ENCODE assay signal across 9 cellular contexts in genomic region chr2:198374375-198375072, GRCh38.
DNase-seq lines count a peak whose midpoint lies in the region; ATAC-seq and TF ChIP-seq lines count a peak whose summit lies in the region.
"Had no signal": no experiment of that assay in that cellular context is flagged by ENCODE, and none has a peak within 500 bp of the region (broad histone marks: within the 10 kb centered on the region; RNA-seq: fewer than 3 reads in every experiment).

No MANE protein-coding gene starts in this region.

- peaks cover 34% of the 10 kb centered on the region for H3K27me3 Mint-ChIP-seq in activated CD4-positive, alpha-beta T cell treated with anti-CD3 and anti-CD28 coated beads, Interleukin-2, amount 10 ng/mL, durations not matched to agents 7 days and 5 days

- peaks cover 8% of the 10 kb centered on the region for H3K4me1 Mint-ChIP-seq in activated CD4-positive, alpha-beta T cell treated with anti-CD3 and anti-CD28 coated beads, Interleukin-2, amount 10 ng/mL, durations not matched to agents 7 days and 5 days

- no peak for ATAC-seq in GM21825 (IDR thresholded peaks at IDR 0.05; ENCODE audit: unreplicated experiment)

- H3K9me3 Mint-ChIP-seq in activated CD4-positive, alpha-beta T cell treated with anti-CD3 and anti-CD28 coated beads, Interleukin-2, amount 10 ng/mL, durations not matched to agents 7 days and 5 days, result no peaks in the 10 kb centered on the region

- POLR2A ChIA-PET in activated CD4-positive, alpha-beta T cell treated with anti-CD3 and anti-CD28 coated beads, Interleukin-2, amount 10 ng/mL, durations not matched to agents 7 days and 5 days (lab: Charles Lee), result no interaction called here

- CTCF ChIA-PET in activated CD4-positive, alpha-beta T cell treated with anti-CD3 and anti-CD28 coated beads, Interleukin-2, amount 10 ng/mL, durations not matched to agents 7 days and 5 days (lab: Charles Lee), result no interaction called here

- H3K4me3 Mint-ChIP-seq in activated CD4-positive, alpha-beta T cell treated with anti-CD3 and anti-CD28 coated beads, Interleukin-2, amount 10 ng/mL, durations not matched to agents 7 days and 5 days, result no peak overlapping the region
- H3K4me3 Mint-ChIP-seq: naive B cell had no signal

- H3K27ac Mint-ChIP-seq in activated CD4-positive, alpha-beta T cell treated with anti-CD3 and anti-CD28 coated beads, Interleukin-2, amount 10 ng/mL, durations not matched to agents 7 days and 5 days, result no peak overlapping the region
- H3K27ac Mint-ChIP-seq: naive B cell had no signal

- no peaks in the 10 kb centered on the region for H3K36me3 Mint-ChIP-seq in activated CD4-positive, alpha-beta T cell treated with anti-CD3 and anti-CD28 coated beads, Interleukin-2, amount 10 ng/mL, durations not matched to agents 7 days and 5 days (ENCODE audit: low read depth)
- H3K36me3 Mint-ChIP-seq: naive B cell had no signal

- TF ChIP-seq CTCF in AG09309 (IDR thresholded peaks at IDR 0.05; ENCODE audit: control insufficient read depth, insufficient read depth, low read depth, low read length, missing control alignments) (peak; percentile 89), GM10266 (IDR thresholded peaks at IDR 0.05; ENCODE audit: control insufficient read depth, insufficient read depth, low read depth, missing control alignments) (peak; percentile 73)

- peak; percentile 59 for DNase-seq in AG09309 (ENCODE audit: low read depth)
- DNase-seq in GM10266 (ENCODE audit: extremely low spot score), result peak; percentile 17
- DNase-seq in NCI-H2107 treated with DMSO at 0.1 percent for 48 hours (lab: John Stamatoyannopoulos, UW; ENCODE audit: unreplicated experiment), result peak; percentile 28
- peak; percentile 29 for DNase-seq in activated CD4-positive, alpha-beta T cell treated with anti-CD3 and anti-CD28 coated beads, Interleukin-2, amount 10 ng/mL, durations not matched to agents 7 days and 5 days
- peak; percentile 7 for DNase-seq in iPS DF 19.7 (ENCODE audit: low read depth, low spot score)
- peak; percentile 40 for DNase-seq in stimulated activated CD8-positive, alpha-beta memory T cell treated with anti-CD3 and anti-CD28 coated beads, Interleukin-4, amount 100 ng/mL, for 48 hours
- DNase-seq in NCI-H2171 treated with DMSO at 0.1 percent for 48 hours (lab: John Stamatoyannopoulos, UW), result no peak
- DNase-seq: naive B cell had no signal

- no peak overlapping the region for H3K4me3 ChIP-seq in AG09309 (ENCODE audit: control insufficient read depth, low read depth, low read length)
